8 cellular contexts compared by ENCODE assay signal in the genomic region with DNA sequence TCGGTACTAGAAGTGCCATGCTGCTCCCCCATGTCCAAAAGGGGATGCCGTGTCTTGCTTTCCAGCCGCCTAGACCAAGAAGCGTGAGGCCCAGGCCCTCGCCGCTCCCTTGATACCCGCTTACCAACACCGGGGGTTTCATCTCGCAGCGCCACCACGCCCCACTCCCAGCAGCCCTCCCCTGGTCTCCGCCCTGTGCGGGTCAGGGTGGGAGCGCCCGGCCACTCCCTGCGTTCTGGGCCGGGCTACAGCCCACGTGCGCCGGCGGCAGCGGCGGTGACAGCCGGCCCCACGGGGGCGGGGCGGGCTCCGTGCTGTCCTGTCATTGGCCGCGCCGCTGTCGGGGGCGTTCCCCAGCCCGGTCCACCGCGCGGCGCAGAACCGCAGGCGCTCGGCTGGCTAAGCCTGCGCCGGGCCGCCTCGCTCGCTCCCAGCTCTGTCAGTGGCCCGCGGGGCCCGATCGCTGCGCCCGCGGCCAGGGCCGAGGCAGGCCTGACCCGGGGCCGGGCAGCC. TPM values are rescaled to one million over a fixed set of nuclear protein-coding genes. Genes with fewer than 3 reads are reported as not detected.
DNase-seq lines count a peak whose midpoint lies in the region; ATAC-seq and TF ChIP-seq lines count a peak whose summit lies in the region.

A gene with protein sequence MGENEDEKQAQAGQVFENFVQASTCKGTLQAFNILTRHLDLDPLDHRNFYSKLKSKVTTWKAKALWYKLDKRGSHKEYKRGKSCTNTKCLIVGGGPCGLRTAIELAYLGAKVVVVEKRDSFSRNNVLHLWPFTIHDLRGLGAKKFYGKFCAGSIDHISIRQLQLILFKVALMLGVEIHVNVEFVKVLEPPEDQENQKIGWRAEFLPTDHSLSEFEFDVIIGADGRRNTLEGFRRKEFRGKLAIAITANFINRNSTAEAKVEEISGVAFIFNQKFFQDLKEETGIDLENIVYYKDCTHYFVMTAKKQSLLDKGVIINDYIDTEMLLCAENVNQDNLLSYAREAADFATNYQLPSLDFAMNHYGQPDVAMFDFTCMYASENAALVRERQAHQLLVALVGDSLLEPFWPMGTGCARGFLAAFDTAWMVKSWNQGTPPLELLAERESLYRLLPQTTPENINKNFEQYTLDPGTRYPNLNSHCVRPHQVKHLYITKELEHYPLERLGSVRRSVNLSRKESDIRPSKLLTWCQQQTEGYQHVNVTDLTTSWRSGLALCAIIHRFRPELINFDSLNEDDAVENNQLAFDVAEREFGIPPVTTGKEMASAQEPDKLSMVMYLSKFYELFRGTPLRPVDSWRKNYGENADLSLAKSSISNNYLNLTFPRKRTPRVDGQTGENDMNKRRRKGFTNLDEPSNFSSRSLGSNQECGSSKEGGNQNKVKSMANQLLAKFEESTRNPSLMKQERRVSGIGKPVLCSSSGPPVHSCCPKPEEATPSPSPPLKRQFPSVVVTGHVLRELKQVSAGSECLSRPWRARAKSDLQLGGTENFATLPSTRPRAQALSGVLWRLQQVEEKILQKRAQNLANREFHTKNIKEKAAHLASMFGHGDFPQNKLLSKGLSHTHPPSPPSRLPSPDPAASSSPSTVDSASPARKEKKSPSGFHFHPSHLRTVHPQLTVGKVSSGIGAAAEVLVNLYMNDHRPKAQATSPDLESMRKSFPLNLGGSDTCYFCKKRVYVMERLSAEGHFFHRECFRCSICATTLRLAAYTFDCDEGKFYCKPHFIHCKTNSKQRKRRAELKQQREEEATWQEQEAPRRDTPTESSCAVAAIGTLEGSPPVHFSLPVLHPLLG (plus strand): TSS at position 390 of the 513 bp plus-strand sequence. CDS start 51,566 bp downstream, outside the sequence.

- no peaks in the 10 kb centered on the region for H3K9me3 Mint-ChIP-seq in stimulated activated naive CD8-positive, alpha-beta T cell treated with anti-CD3 and anti-CD28 coated beads, Interleukin-15, amount 100 ng/mL, for 72 hours

- H3K79me2 ChIP-seq in DND-41 (ENCODE audit: insufficient read depth, low read length) (no peaks in the 10 kb centered on the region), neural cell (replicated peaks; ENCODE audit: insufficient read depth, low read length) (no peaks in the 10 kb centered on the region)

- H3K9me2 ChIP-seq in neural cell (ENCODE audit: insufficient read depth, low read length), result no peaks in the 10 kb centered on the region

- peak within 1 kb of the TSS; percentile 95 to 98 for H3K27ac Mint-ChIP-seq in stimulated activated naive CD8-positive, alpha-beta T cell treated with anti-CD3 and anti-CD28 coated beads, Interleukin-15, amount 100 ng/mL, for 72 hours

- peak; percentile 98 for ATAC-seq in DND-41 (ENCODE audit: insufficient read depth, low read depth)
- peak; percentile 93 for ATAC-seq in stimulated activated naive CD8-positive, alpha-beta T cell treated with anti-CD3 and anti-CD28 coated beads, Interleukin-15, amount 100 ng/mL, for 72 hours

- H2AFZ ChIP-seq in DND-41 (ENCODE audit: low read depth, low read length), result peak within 1 kb of the TSS; percentile 64; the same call in 1 of the 2 replicates
- H2AFZ ChIP-seq in neural cell (ENCODE audit: low read depth, low read length), result no peak within 1 kb of the TSS

- H3K27ac ChIP-seq in DND-41 (ENCODE audit: low read length), result no peak within 1 kb of the TSS
- H3K27ac ChIP-seq in neural cell (ENCODE audit: low read length), result no peak within 1 kb of the TSS

- H3K4me3 ChIP-seq in DND-41 (ENCODE audit: low read depth in 1 of 2, low read length in 2 of 2) (peak within 1 kb of the TSS in 1 of 2 experiments; percentile 53; a peak in 2 of 4 replicates), neural cell (ENCODE audit: low read length) (peak within 1 kb of the TSS; percentile 76)

- TF ChIP-seq RAD21 in neural cell (conservative IDR thresholded peaks at IDR 0.05), result no peak

- H3K36me3 ChIP-seq in DND-41 (ENCODE audit: insufficient read depth, low read length), result no peaks in the 10 kb centered on the region
- H3K36me3 ChIP-seq in neural cell (ENCODE audit: insufficient read depth, low read length), result no peaks in the 10 kb centered on the region

- H3K4me1 Mint-ChIP-seq in stimulated activated naive CD8-positive, alpha-beta T cell treated with anti-CD3 and anti-CD28 coated beads, Interleukin-15, amount 100 ng/mL, for 72 hours, result peaks cover 57% of the 10 kb centered on the region

- no peaks in the 10 kb centered on the region for H3K9me3 ChIP-seq in DND-41 (ENCODE audit: insufficient read depth, low read length, severe bottlenecking)
- no peaks in the 10 kb centered on the region for H3K9me3 ChIP-seq in neural cell (ENCODE audit: low read length)

- no peaks in the 10 kb centered on the region for H3F3A ChIP-seq in neural cell (ENCODE audit: insufficient read depth, low read length, poor library complexity, severe bottlenecking)

- H3K9ac ChIP-seq in DND-41 (ENCODE audit: low read depth, low read length) (peak within 1 kb of the TSS; percentile 21; the same call in 1 of the 2 replicates), neural cell (ENCODE audit: low read length) (peak within 1 kb of the TSS; percentile 38)

- peak within 1 kb of the TSS; percentile 87 to 90 for H3K4me3 Mint-ChIP-seq in stimulated activated naive CD8-positive, alpha-beta T cell treated with anti-CD3 and anti-CD28 coated beads, Interleukin-15, amount 100 ng/mL, for 72 hours

- no peaks in the 10 kb centered on the region for H3K27me3 ChIP-seq in DND-41 (ENCODE audit: insufficient read depth, low read length, poor library complexity)
- peaks cover 29% of the 10 kb centered on the region for H3K27me3 ChIP-seq in neural cell (ENCODE audit: insufficient read depth, low read depth, low read length)

- TF ChIP-seq CTCF in DND-41 (IDR thresholded peaks at IDR 0.05; ENCODE audit: borderline replicate concordance, extremely low read depth, low read length, poor library complexity, severe bottlenecking) (no peak), neural cell (IDR thresholded peaks at IDR 0.05; ENCODE audit: poor library complexity, severe bottlenecking) (no peak)

- DNase-seq in DND-41 (peak; percentile 88), H4 (ENCODE audit: low spot score) (peak; percentile 84), LoVo (ENCODE audit: low spot score) (peak; percentile 95), SIG-M5 (lab: John Stamatoyannopoulos, UW) (peak; percentile 14), activated gamma-delta T cell (lab: John Stamatoyannopoulos, UW) (peak; percentile 82), fibroblast of the conjunctiva (ENCODE audit: low read depth) (peak; percentile 71)
- DNase-seq in stimulated activated naive CD8-positive, alpha-beta T cell treated with anti-CD3 and anti-CD28 coated beads, Interleukin-15, amount 100 ng/mL, for 72 hours, result peak; percentile 90

- H3K4me1 ChIP-seq in DND-41 (ENCODE audit: insufficient read depth, low read length), result peaks cover 16% of the 10 kb centered on the region

- H3K4me2 ChIP-seq in DND-41 (ENCODE audit: insufficient read depth, low read length) (peak within 1 kb of the TSS; percentile 83), neural cell (ENCODE audit: low read length) (peak within 1 kb of the TSS; percentile 62)

- H4K20me1 ChIP-seq in DND-41 (ENCODE audit: insufficient read depth, low read length), result no peaks in the 10 kb centered on the region
- H4K20me1 ChIP-seq in neural cell (ENCODE audit: insufficient read depth), result no peaks in the 10 kb centered on the region

- peak; percentile 25 for TF ChIP-seq EP300 in neural cell (conservative IDR thresholded peaks at IDR 0.05; ENCODE audit: poor library complexity, severe bottlenecking)

- no peaks in the 10 kb centered on the region for H3K27me3 Mint-ChIP-seq in stimulated activated naive CD8-positive, alpha-beta T cell treated with anti-CD3 and anti-CD28 coated beads, Interleukin-15, amount 100 ng/mL, for 72 hours

TF ChIP-seq in neural cell, 6 proteins besides CTCF, POLR2A, EP300 and RAD21:
- TF ChIP-seq EZH2 (IDR thresholded peaks at IDR 0.05; ENCODE audit: borderline replicate concordance, insufficient read depth, low read length, poor library complexity, severe bottlenecking) (no peak), SMC3 (conservative IDR thresholded peaks at IDR 0.05; ENCODE audit: poor library complexity) (peak; percentile 15), MXI1 (conservative IDR thresholded peaks at IDR 0.05; ENCODE audit: poor library complexity, severe bottlenecking) (peak; percentile 91), POLR2AphosphoS5 (IDR thresholded peaks at IDR 0.05) (no peak), TAF1 (IDR thresholded peaks at IDR 0.05; ENCODE audit: low read depth) (no peak)
- TF ChIP-seq, protein P1, sequence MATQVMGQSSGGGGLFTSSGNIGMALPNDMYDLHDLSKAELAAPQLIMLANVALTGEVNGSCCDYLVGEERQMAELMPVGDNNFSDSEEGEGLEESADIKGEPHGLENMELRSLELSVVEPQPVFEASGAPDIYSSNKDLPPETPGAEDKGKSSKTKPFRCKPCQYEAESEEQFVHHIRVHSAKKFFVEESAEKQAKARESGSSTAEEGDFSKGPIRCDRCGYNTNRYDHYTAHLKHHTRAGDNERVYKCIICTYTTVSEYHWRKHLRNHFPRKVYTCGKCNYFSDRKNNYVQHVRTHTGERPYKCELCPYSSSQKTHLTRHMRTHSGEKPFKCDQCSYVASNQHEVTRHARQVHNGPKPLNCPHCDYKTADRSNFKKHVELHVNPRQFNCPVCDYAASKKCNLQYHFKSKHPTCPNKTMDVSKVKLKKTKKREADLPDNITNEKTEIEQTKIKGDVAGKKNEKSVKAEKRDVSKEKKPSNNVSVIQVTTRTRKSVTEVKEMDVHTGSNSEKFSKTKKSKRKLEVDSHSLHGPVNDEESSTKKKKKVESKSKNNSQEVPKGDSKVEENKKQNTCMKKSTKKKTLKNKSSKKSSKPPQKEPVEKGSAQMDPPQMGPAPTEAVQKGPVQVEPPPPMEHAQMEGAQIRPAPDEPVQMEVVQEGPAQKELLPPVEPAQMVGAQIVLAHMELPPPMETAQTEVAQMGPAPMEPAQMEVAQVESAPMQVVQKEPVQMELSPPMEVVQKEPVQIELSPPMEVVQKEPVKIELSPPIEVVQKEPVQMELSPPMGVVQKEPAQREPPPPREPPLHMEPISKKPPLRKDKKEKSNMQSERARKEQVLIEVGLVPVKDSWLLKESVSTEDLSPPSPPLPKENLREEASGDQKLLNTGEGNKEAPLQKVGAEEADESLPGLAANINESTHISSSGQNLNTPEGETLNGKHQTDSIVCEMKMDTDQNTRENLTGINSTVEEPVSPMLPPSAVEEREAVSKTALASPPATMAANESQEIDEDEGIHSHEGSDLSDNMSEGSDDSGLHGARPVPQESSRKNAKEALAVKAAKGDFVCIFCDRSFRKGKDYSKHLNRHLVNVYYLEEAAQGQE (IDR thresholded peaks at IDR 0.05; ENCODE audit: borderline replicate concordance), result no peak
TF ChIP-seq in neural cell: peak in this region for 2.

RNA-seq across cellular contexts. Expression of the gene that starts here (rescaled TPM):
- 52.1 and 53.4 TPM in 2 replicates for total RNA-seq in H4 (2014; rRNA removed; shearing (Covaris generic))
- polyA plus RNA-seq in neural cell, result 1.4 and 2.2 TPM in 2 replicates
- polyA minus RNA-seq in neural cell, result 1.7 and 4.6 TPM in 2 replicates

Comparison
In these comparisons a context has a peak if more than half of its experiments do, and no peak if none do; other contexts are left out.
1. DNase-seq: peak in every context shown above with its lines; median percentile 95 in LoVo; 90 in stimulated activated naive CD8-positive, alpha-beta T cell treated with anti-CD3 and anti-CD28 coated beads, Interleukin-15, amount 100 ng/mL, for 72 hours; 88 in DND-41; 84 in H4; 82 in activated gamma-delta T cell; 71 in fibroblast of the conjunctiva; 14 in SIG-M5.